ENCODE assay signal across 9 cellular contexts in genomic region chr1:102191723-102192122, GRCh38.
DNase-seq lines count a peak whose midpoint lies in the region; ATAC-seq and TF ChIP-seq lines count a peak whose summit lies in the region.
"Had no signal": no experiment of that assay in that cellular context is flagged by ENCODE, and none has a peak within 500 bp of the region (broad histone marks: within the 10 kb centered on the region; RNA-seq: fewer than 3 reads in every experiment).

No MANE protein-coding gene starts in this region.

- no peaks in the 10 kb centered on the region for H3K79me1 ChIP-seq in trophoblast cell (ENCODE audit: low read length)

- no peak overlapping the region for H2BK12ac ChIP-seq in trophoblast cell (ENCODE audit: low read length)

- DNase-seq in NCI-H82 treated with DMSO at 0.1 percent for 48 hours (lab: John Stamatoyannopoulos, UW; ENCODE audit: unreplicated experiment) = peak; percentile 50
- peak; percentile 38 for DNase-seq in endothelial cell (ENCODE audit: low spot score)
- peak; percentile 26 to 75 for DNase-seq in trophoblast cell
- no peak for DNase-seq in NK-92 (lab: John Stamatoyannopoulos, UW; ENCODE audit: unreplicated experiment)
- DNase-seq in stimulated activated CD4-positive, alpha-beta T cell treated with anti-CD3 and anti-CD28 coated beads, Interleukin-2, amount 100 ng/mL, for 24 hours = no peak

- WGBS in trophoblast cell (ENCODE audit: extremely low coverage, insufficient coverage, insufficient read length) = no CpG with 5 or more reads among the region's 2 CpGs

- no peak overlapping the region for H2BK120ac ChIP-seq in trophoblast cell (ENCODE audit: insufficient read depth, low read length, poor library complexity)

- peak; percentile 37 for TF ChIP-seq CTCF in endothelial cell (IDR thresholded peaks at IDR 0.05; ENCODE audit: unreplicated experiment)

- H3K9me3 Mint-ChIP-seq in endothelial cell (ENCODE audit: unreplicated experiment) = no peaks in the 10 kb centered on the region

- no peaks in the 10 kb centered on the region for H3K27me3 ChIP-seq in trophoblast cell (ENCODE audit: insufficient read depth, low read length)
- H3K27me3 ChIP-seq: SJSA1 had no signal

- H4K8ac ChIP-seq in trophoblast cell (ENCODE audit: low read depth, low read length) = no peak overlapping the region

- H3K4me1 ChIP-seq in trophoblast cell (ENCODE audit: control insufficient read depth in 1 of 2, insufficient read depth in 2 of 2, low read length in 2 of 2) = no peaks in the 10 kb centered on the region
- H3K4me1 ChIP-seq: SJSA1 had no signal

- no peak overlapping the region for H3K4me2 ChIP-seq in trophoblast cell (ENCODE audit: low read length)

- no peak overlapping the region for H2AFZ ChIP-seq in trophoblast cell (ENCODE audit: insufficient read depth, low read length, poor library complexity)

- no peak overlapping the region for H4K91ac ChIP-seq in trophoblast cell (ENCODE audit: low read depth, low read length)

- no peak overlapping the region for H2BK5ac ChIP-seq in trophoblast cell (ENCODE audit: low read depth, low read length, poor library complexity)

- H3K79me2 ChIP-seq in trophoblast cell (ENCODE audit: control insufficient read depth, insufficient read depth, low read length, poor library complexity) = no peaks in the 10 kb centered on the region

- H3K4me1 Mint-ChIP-seq in endothelial cell (ENCODE audit: unreplicated experiment) = peaks cover 6% of the 10 kb centered on the region

- no peaks in the 10 kb centered on the region for H3K36me3 Mint-ChIP-seq in endothelial cell (ENCODE audit: low read depth, unreplicated experiment)

- no peak overlapping the region for H3K9ac ChIP-seq in trophoblast cell (ENCODE audit: low read length)

- H3K14ac ChIP-seq in trophoblast cell (ENCODE audit: low read length) = no peak overlapping the region

- no peak overlapping the region for H3K4ac ChIP-seq in trophoblast cell (ENCODE audit: low read depth, low read length)

- H2AK5ac ChIP-seq in trophoblast cell (ENCODE audit: low read length) = no peak overlapping the region

- H3K4me3 Mint-ChIP-seq in endothelial cell (ENCODE audit: unreplicated experiment) = no peak overlapping the region

- H3K23ac ChIP-seq in trophoblast cell (ENCODE audit: low read length) = no peak overlapping the region

- no peak overlapping the region for H3K27ac Mint-ChIP-seq in endothelial cell (ENCODE audit: unreplicated experiment)

- H4K12ac ChIP-seq in trophoblast cell (ENCODE audit: low read depth, low read length) = no peak overlapping the region

- no peak overlapping the region for H3K4me3 ChIP-seq in trophoblast cell (ENCODE audit: low read depth, low read length)
- H3K4me3 ChIP-seq: SJSA1 had no signal

- peak; percentile 72 for ATAC-seq in GM18498 (IDR thresholded peaks at IDR 0.05; ENCODE audit: unreplicated experiment)
- ATAC-seq in HG03378 (IDR thresholded peaks at IDR 0.05; ENCODE audit: unreplicated experiment) = peak; percentile 73
- no peak for ATAC-seq in GM21367 (IDR thresholded peaks at IDR 0.05; ENCODE audit: unreplicated experiment)

- H3K18ac ChIP-seq in trophoblast cell (ENCODE audit: low read length) = no peak overlapping the region

- H3K9me3 ChIP-seq in trophoblast cell (ENCODE audit: insufficient read depth, low read depth, low read length) = no peaks in the 10 kb centered on the region
- H3K9me3 ChIP-seq: SJSA1 had no signal

- peaks cover 2% of the 10 kb centered on the region for H3K27me3 Mint-ChIP-seq in endothelial cell (ENCODE audit: unreplicated experiment)

- H3K27ac ChIP-seq in trophoblast cell (ENCODE audit: low read depth, low read length) = no peak overlapping the region
- H3K27ac ChIP-seq: SJSA1 had no signal

- H3K36me3 ChIP-seq in trophoblast cell (ENCODE audit: control insufficient read depth in 1 of 2, insufficient read depth in 2 of 2, low read length in 2 of 2) = no peaks in the 10 kb centered on the region
- H3K36me3 ChIP-seq: SJSA1 had no signal

Comparison
In these comparisons a context has a peak if more than half of its experiments do, and no peak if none do; other contexts are left out.
1. DNase-seq: peak in NCI-H82 treated with DMSO at 0.1 percent for 48 hours (single experiment), endothelial cell (single experiment) and trophoblast cell (2 of 2); none in NK-92 (single experiment) and stimulated activated CD4-positive, alpha-beta T cell treated with anti-CD3 and anti-CD28 coated beads, Interleukin-2, amount 100 ng/mL, for 24 hours (0 of 2).